Comparison of ENCODE assay signal across 8 cellular contexts in genomic region chr12:108839011-108839889, GRCh38.
DNase-seq lines count a peak whose midpoint lies in the region.

No MANE protein-coding gene starts in this region.

- H3K4me1 ChIP-seq in HUES6 (ENCODE audit: control insufficient read depth, insufficient read depth, low read length), result peaks cover 35% of the 10 kb centered on the region
- peaks cover 15% of the 10 kb centered on the region for H3K4me1 ChIP-seq in iPS-20b (ENCODE audit: insufficient read depth, low read length)

- H3K9ac ChIP-seq in HUES6 (ENCODE audit: low read length) (peak overlapping the region; percentile 18), iPS-20b (ENCODE audit: low read depth, low read length) (no peak overlapping the region; the same call in 1 of the 2 replicates)

- H3K4me3 ChIP-seq in HUES6 (ENCODE audit: low read depth, low read length), result no peak overlapping the region
- H3K4me3 ChIP-seq in iPS-20b (ENCODE audit: low read length), result no peak overlapping the region

- 0 out of 2 replicates have a peak, but pooled peaks cover under 1% of the 10 kb centered on the region for H3K9me3 ChIP-seq in HUES6 (ENCODE audit: control insufficient read depth, insufficient read depth, low read depth, low read length)
- no peaks in the 10 kb centered on the region for H3K9me3 ChIP-seq in iPS-20b (ENCODE audit: insufficient read depth, low read depth, low read length)

- no peaks in the 10 kb centered on the region for H3K27me3 ChIP-seq in HUES6 (ENCODE audit: control insufficient read depth, insufficient read depth, low read length)
- H3K27me3 ChIP-seq in iPS-20b (ENCODE audit: insufficient read depth, low read length), result no peaks in the 10 kb centered on the region

- DNase-seq in amniotic epithelial cell (ENCODE audit: low read depth), result peak; percentile 60
- peak; percentile 78 for DNase-seq in stromal cell of bone marrow (ENCODE audit: low read depth)
- no peak for DNase-seq in NCI-H510A (lab: John Stamatoyannopoulos, UW)
- no peak for DNase-seq in NCI-H2227 (lab: John Stamatoyannopoulos, UW; ENCODE audit: unreplicated experiment)
- DNase-seq in stimulated activated CD4-positive, alpha-beta T cell treated with anti-CD3 and anti-CD28 coated beads, Interleukin-4, amount 100 ng/mL, for 24 hours, result no peak
- no peak for DNase-seq in SIG-M5 treated with dmso at 0.1 percent for 504 hours (lab: John Stamatoyannopoulos, UW; ENCODE audit: unreplicated experiment)

- H3K27ac ChIP-seq in HUES6 (ENCODE audit: low read depth, low read length) (peak overlapping the region; percentile 82), iPS-20b (ENCODE audit: low read length) (peak overlapping the region; percentile 29)

- H3K36me3 ChIP-seq in HUES6 (ENCODE audit: control insufficient read depth, insufficient read depth, low read length), result peaks cover 17% of the 10 kb centered on the region
- peaks cover 15% of the 10 kb centered on the region for H3K36me3 ChIP-seq in iPS-20b (ENCODE audit: insufficient read depth, low read depth, low read length)

Comparison
In these comparisons a context has a peak if more than half of its experiments do, and no peak if none do; other contexts are left out.
1. DNase-seq: peak in amniotic epithelial cell (single experiment) and stromal cell of bone marrow (single experiment); none in NCI-H510A (single experiment), NCI-H2227 (single experiment), stimulated activated CD4-positive, alpha-beta T cell treated with anti-CD3 and anti-CD28 coated beads, Interleukin-4, amount 100 ng/mL, for 24 hours (single experiment) and SIG-M5 treated with dmso at 0.1 percent for 504 hours (single experiment).